ENCODE assay signal across 8 cellular contexts in the genomic region with DNA sequence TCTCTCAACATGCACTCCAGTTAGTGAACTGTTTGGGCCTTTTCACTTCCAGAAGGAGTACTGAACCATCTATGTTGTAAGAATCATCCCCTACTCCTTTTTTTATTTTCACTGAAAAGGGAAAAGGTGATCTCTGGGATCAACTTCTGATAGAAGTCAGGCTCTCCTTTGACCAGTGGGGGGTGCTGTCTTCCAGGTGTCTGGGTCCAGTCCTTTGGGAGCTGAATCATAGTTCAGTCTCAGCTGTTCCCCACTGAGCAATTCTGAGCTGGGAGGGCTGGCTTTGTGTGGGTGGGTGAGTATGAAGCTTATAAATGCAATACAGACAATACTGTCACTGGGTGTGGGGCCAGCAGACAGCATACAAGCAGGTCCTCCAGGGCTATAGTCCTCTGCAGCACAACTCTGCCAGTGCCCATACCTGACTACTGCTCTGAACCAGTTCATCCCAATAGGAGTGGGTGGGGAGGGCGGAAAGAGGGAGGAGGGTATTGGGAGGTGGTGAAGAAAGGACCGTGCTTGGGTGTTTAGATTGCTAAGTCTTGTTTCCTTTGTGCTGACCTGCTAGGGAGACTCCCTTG. TPM values are rescaled to one million over a fixed set of nuclear protein-coding genes. Genes with fewer than 3 reads are reported as not detected.
DNase-seq lines count a peak whose midpoint lies in the region; ATAC-seq and TF ChIP-seq lines count a peak whose summit lies in the region.

No MANE protein-coding gene starts in this region.

- no peak overlapping the region for H3K27ac ChIP-seq in cardiac muscle cell
- H3K27ac ChIP-seq in psoas muscle, result no peak overlapping the region

- no peak for ATAC-seq in Right ventricle myocardium superior (ENCODE audit: poor library complexity)
- peak; percentile 79 to 89 (median 87) for ATAC-seq in psoas muscle

- H3K4me1 ChIP-seq in cardiac muscle cell (ENCODE audit: low read depth) (peaks cover 13% of the 10 kb centered on the region), psoas muscle (no peaks in the 10 kb centered on the region)

- DNase-seq in cardiac muscle cell (ENCODE audit: low read depth in 1 of 2, low spot score in 1 of 2) (peak; percentile 57 to 78), Right ventricle myocardium superior (no peak), NCI-H2196 (lab: John Stamatoyannopoulos, UW; ENCODE audit: unreplicated experiment) (peak; percentile 42), activated T-cell treated with anti-CD3 and anti-CD28 coated beads for 4 hours (peak; percentile 39), fibroblast of pulmonary artery (ENCODE audit: low read depth) (peak; percentile 86), psoas muscle (peak; percentile 29 to 54), SK-N-DZ (ENCODE audit: low spot score) (no peak), DMS153 (lab: John Stamatoyannopoulos, UW) (no peak)

- TF ChIP-seq CTCF in cardiac muscle cell (IDR thresholded peaks at IDR 0.05; ENCODE audit: low read depth, low read length) (peak; percentile 70), fibroblast of pulmonary artery (IDR thresholded peaks at IDR 0.05; ENCODE audit: low read length, missing control alignments) (peak; percentile 81), psoas muscle (IDR thresholded peaks at IDR 0.05) (peak; percentile 47)

- H3K4me3 ChIP-seq in cardiac muscle cell (no peak overlapping the region), fibroblast of pulmonary artery (replicated peaks; ENCODE audit: low read depth, low read length) (no peak overlapping the region), psoas muscle (no peak overlapping the region)

- intact Hi-C loops in Right ventricle myocardium superior (cut with DNase I), result no loop called here
- intact Hi-C loops in psoas muscle (cut with DNase I), result no loop called here

- peaks cover 16% of the 10 kb centered on the region for H3K27me3 ChIP-seq in cardiac muscle cell
- H3K27me3 ChIP-seq in psoas muscle (ENCODE audit: insufficient read depth in 3 of 3, low read length in 2 of 3), result no peaks in the 10 kb centered on the region

- H3K9me3 ChIP-seq in cardiac muscle cell (ENCODE audit: low read depth) (no peaks in the 10 kb centered on the region), psoas muscle (no peaks in the 10 kb centered on the region)

- WGBS in psoas muscle, 3 donors, result 68 to 85% (median 76%) methylated on average over 2 of the region's 2 CpGs

- H3K36me3 ChIP-seq in cardiac muscle cell (no peaks in the 10 kb centered on the region), psoas muscle (ENCODE audit: insufficient read depth in 1 of 2, low read depth in 1 of 2) (no peaks in the 10 kb centered on the region)

RNA-seq across cellular contexts. Expression of a gene that starts 12.5 kb away (rescaled TPM):
- total RNA-seq in cardiac muscle cell (88.2 and 103 TPM in 2 replicates), Right ventricle myocardium superior (92.8 TPM), psoas muscle (100 to 1,000 TPM in 2 of 4 donors, 10 to 100 TPM in 2; 76.4 to 155 (median 123) TPM)
- polyA plus RNA-seq in cardiac muscle cell (109 and 115 TPM in 2 replicates), psoas muscle (100 to 1,000 TPM; 105 to 150 (median 150) TPM)
- polyA plus RNA-seq in SK-N-DZ (2014; cell fraction: cytosol; rRNA removed), result 236 and 294 TPM in 2 replicates
- 179 and 180 TPM in 2 replicates for polyA plus RNA-seq in SK-N-DZ (2014; cell fraction: nucleus; rRNA removed)

RNA-seq across cellular contexts. Expression of a gene that starts 48.1 kb away (rescaled TPM):
- total RNA-seq in cardiac muscle cell (10.3 and 12.9 TPM in 2 replicates), Right ventricle myocardium superior (6.3 TPM), psoas muscle (10 to 100 TPM in 2 of 4 donors, 1 to 10 TPM in 2; 5.7 to 12.5 (median 10.6) TPM)
- polyA plus RNA-seq in cardiac muscle cell (5.8 and 6.1 TPM in 2 replicates), psoas muscle (1 to 10 TPM in 2 of 3 donors, under 1 TPM in 1; 0.69 to 6.9 (median 3.7) TPM)
- polyA plus RNA-seq in SK-N-DZ (2014; cell fraction: cytosol; rRNA removed), result 13.3 and 16.5 TPM in 2 replicates
- polyA plus RNA-seq in SK-N-DZ (2014; cell fraction: nucleus; rRNA removed), result 19.1 and 33.5 TPM in 2 replicates

Comparison
In these comparisons a context has a peak if more than half of its experiments do, and no peak if none do; other contexts are left out.
1. DNase-seq: peak in cardiac muscle cell (2 of 2), NCI-H2196 (single experiment), activated T-cell treated with anti-CD3 and anti-CD28 coated beads for 4 hours (single experiment), fibroblast of pulmonary artery (single experiment) and psoas muscle (2 of 2); none in Right ventricle myocardium superior (single experiment), SK-N-DZ (single experiment) and DMS153 (single experiment).
2. Peak in every context shown above with its lines, with median percentiles within 50 percentile points of each other: CTCF ChIP-seq.